1 cellular context compared by ENCODE assay signal in genomic region chr16:30535106-30535776, GRCh38.
A peak's percentile ranks its signal among the peaks of the same experiment; 100 is the strongest.
TF ChIP-seq lines count a peak whose summit lies in the region.

No MANE protein-coding gene starts in this region.

TF ChIP-seq in HepG2, 621 proteins besides CTCF, POLR2A, EP300 and RAD21 (continued from another document and continues in another):
- TF ChIP-seq ARID2 (CRISPR knock-in tag; IDR thresholded peaks at IDR 0.05; ENCODE audit: borderline replicate concordance) (peak; percentile 85; the same call in 1 of the 2 replicates), ATF3 (CRISPR knock-in tag; IDR thresholded peaks at IDR 0.05) (no peak), PHF8 (CRISPR knock-in tag; IDR thresholded peaks at IDR 0.05) (no peak), ZBTB37 (CRISPR knock-in tag; IDR thresholded peaks at IDR 0.05) (no peak), CC2D1A (CRISPR knock-in tag; IDR thresholded peaks at IDR 0.05) (peak; percentile 66; the same call in 1 of the 2 replicates), ZNF331 (CRISPR knock-in tag; IDR thresholded peaks at IDR 0.05) (peak; percentile 2; the same call in 1 of the 2 replicates), MZF1 (CRISPR knock-in tag; IDR thresholded peaks at IDR 0.05; ENCODE audit: borderline replicate concordance) (0 out of 2 replicates have a peak, but pooled peaks have one; percentile 76), ZNF761 (CRISPR knock-in tag; conservative IDR thresholded peaks at IDR 0.05) (no peak; the same call in 1 of the 2 replicates), ZNF670 (CRISPR knock-in tag; IDR thresholded peaks at IDR 0.05; ENCODE audit: borderline replicate concordance) (peak; percentile 70; the same call in 1 of the 2 replicates), FUBP1 (CRISPR knock-in tag; IDR thresholded peaks at IDR 0.05; ENCODE audit: borderline replicate concordance) (0 out of 2 replicates have a peak, but pooled peaks have one; percentile 37), BCL3 (CRISPR knock-in tag; IDR thresholded peaks at IDR 0.05) (no peak), U2AF1 (optimal IDR thresholded peaks at IDR 0.05; ENCODE audit: low read depth, low read length) (no peak), NR2C2 (CRISPR knock-in tag; IDR thresholded peaks at IDR 0.05; ENCODE audit: borderline replicate concordance) (peak; percentile 52; the same call in 1 of the 2 replicates), ZNF724P (CRISPR knock-in tag; IDR thresholded peaks at IDR 0.05; ENCODE audit: borderline replicate concordance) (0 out of 2 replicates have a peak, but pooled peaks have one; percentile 8), HMG20B (CRISPR knock-in tag; conservative IDR thresholded peaks at IDR 0.05) (0 out of 2 replicates have a peak, but pooled peaks have one; percentile 12), ZBTB20 (CRISPR knock-in tag; IDR thresholded peaks at IDR 0.05; ENCODE audit: borderline replicate concordance, low read depth) (no peak; the same call in 1 of the 2 replicates), TEF (CRISPR knock-in tag; IDR thresholded peaks at IDR 0.05) (peak; percentile 7; the same call in 1 of the 2 replicates), ZNF816 (CRISPR knock-in tag; IDR thresholded peaks at IDR 0.05; ENCODE audit: borderline replicate concordance) (0 out of 2 replicates have a peak, but pooled peaks have one; percentile 35), MYNN (CRISPR knock-in tag; IDR thresholded peaks at IDR 0.05; ENCODE audit: low read depth) (no peak), ZNF232 (CRISPR knock-in tag; IDR thresholded peaks at IDR 0.05; ENCODE audit: borderline replicate concordance) (no peak), RFX5 (IDR thresholded peaks at IDR 0.05; ENCODE audit: low read depth, low read length) (no peak), IRF2 (CRISPR knock-in tag; IDR thresholded peaks at IDR 0.05) (no peak), CBX1 (IDR thresholded peaks at IDR 0.05; ENCODE audit: low read depth) (no peak), EZH2 (conservative IDR thresholded peaks at IDR 0.05; ENCODE audit: low read depth, low read length) (no peak), PHF20 (CRISPR knock-in tag; IDR thresholded peaks at IDR 0.05) (peak; percentile 2; the same call in 1 of the 2 replicates), ZNF441 (CRISPR knock-in tag; IDR thresholded peaks at IDR 0.05; ENCODE audit: borderline replicate concordance) (0 out of 2 replicates have a peak, but pooled peaks have one; percentile 9), FLYWCH1 (CRISPR knock-in tag; IDR thresholded peaks at IDR 0.05) (no peak), ZNF296 (CRISPR knock-in tag; conservative IDR thresholded peaks at IDR 0.05) (peak; percentile 9; the same call in 1 of the 2 replicates), HDAC1 (CRISPR knock-in tag; IDR thresholded peaks at IDR 0.05) (no peak), ZNF138 (CRISPR knock-in tag; IDR thresholded peaks at IDR 0.05; ENCODE audit: low read depth) (no peak), ZNF335 (CRISPR knock-in tag; IDR thresholded peaks at IDR 0.05) (no peak), SP5 (CRISPR knock-in tag; IDR thresholded peaks at IDR 0.05; ENCODE audit: borderline replicate concordance, low read depth) (no peak), DNMT3B (CRISPR knock-in tag; conservative IDR thresholded peaks at IDR 0.05) (no peak), TRIM24 (CRISPR knock-in tag; IDR thresholded peaks at IDR 0.05) (no peak), ZNF350 (CRISPR knock-in tag; IDR thresholded peaks at IDR 0.05; ENCODE audit: borderline replicate concordance, low read depth) (0 out of 2 replicates have a peak, but pooled peaks have one; percentile 8), ZNF776 (CRISPR knock-in tag; IDR thresholded peaks at IDR 0.05) (no peak), ELF3 (CRISPR knock-in tag; IDR thresholded peaks at IDR 0.05) (no peak), TCF12 (IDR thresholded peaks at IDR 0.05) (no peak), TCF12 (CRISPR knock-in tag; IDR thresholded peaks at IDR 0.05) (no peak), EEA1 (CRISPR knock-in tag; IDR thresholded peaks at IDR 0.05; ENCODE audit: borderline replicate concordance) (no peak), ZNF513 (CRISPR knock-in tag; conservative IDR thresholded peaks at IDR 0.05) (no peak), SNAPC2 (CRISPR knock-in tag; IDR thresholded peaks at IDR 0.05) (peak; percentile 7; the same call in 1 of the 2 replicates), HNRNPLL (IDR thresholded peaks at IDR 0.05; ENCODE audit: low read depth, low read length, poor library complexity, severe bottlenecking) (no peak), ZKSCAN5 (CRISPR knock-in tag; IDR thresholded peaks at IDR 0.05) (no peak), ZFP1 (CRISPR knock-in tag; IDR thresholded peaks at IDR 0.05) (peak; percentile 8; the same call in 1 of the 2 replicates)
- TF ChIP-seq, protein P1, sequence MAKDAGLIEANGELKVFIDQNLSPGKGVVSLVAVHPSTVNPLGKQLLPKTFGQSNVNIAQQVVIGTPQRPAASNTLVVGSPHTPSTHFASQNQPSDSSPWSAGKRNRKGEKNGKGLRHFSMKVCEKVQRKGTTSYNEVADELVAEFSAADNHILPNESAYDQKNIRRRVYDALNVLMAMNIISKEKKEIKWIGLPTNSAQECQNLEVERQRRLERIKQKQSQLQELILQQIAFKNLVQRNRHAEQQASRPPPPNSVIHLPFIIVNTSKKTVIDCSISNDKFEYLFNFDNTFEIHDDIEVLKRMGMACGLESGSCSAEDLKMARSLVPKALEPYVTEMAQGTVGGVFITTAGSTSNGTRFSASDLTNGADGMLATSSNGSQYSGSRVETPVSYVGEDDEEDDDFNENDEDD (CRISPR knock-in tag; IDR thresholded peaks at IDR 0.05; ENCODE audit: borderline replicate concordance) = no peak
- TF ChIP-seq, protein P2, sequence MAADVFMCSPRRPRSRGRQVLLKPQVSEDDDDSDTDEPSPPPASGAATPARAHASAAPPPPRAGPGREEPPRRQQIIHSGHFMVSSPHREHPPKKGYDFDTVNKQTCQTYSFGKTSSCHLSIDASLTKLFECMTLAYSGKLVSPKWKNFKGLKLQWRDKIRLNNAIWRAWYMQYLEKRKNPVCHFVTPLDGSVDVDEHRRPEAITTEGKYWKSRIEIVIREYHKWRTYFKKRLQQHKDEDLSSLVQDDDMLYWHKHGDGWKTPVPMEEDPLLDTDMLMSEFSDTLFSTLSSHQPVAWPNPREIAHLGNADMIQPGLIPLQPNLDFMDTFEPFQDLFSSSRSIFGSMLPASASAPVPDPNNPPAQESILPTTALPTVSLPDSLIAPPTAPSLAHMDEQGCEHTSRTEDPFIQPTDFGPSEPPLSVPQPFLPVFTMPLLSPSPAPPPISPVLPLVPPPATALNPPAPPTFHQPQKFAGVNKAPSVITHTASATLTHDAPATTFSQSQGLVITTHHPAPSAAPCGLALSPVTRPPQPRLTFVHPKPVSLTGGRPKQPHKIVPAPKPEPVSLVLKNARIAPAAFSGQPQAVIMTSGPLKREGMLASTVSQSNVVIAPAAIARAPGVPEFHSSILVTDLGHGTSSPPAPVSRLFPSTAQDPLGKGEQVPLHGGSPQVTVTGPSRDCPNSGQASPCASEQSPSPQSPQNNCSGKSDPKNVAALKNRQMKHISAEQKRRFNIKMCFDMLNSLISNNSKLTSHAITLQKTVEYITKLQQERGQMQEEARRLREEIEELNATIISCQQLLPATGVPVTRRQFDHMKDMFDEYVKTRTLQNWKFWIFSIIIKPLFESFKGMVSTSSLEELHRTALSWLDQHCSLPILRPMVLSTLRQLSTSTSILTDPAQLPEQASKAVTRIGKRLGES (CRISPR knock-in tag; IDR thresholded peaks at IDR 0.05; ENCODE audit: borderline replicate concordance) = no peak; the same call in 1 of the 2 replicates
- TF ChIP-seq, protein P3, sequence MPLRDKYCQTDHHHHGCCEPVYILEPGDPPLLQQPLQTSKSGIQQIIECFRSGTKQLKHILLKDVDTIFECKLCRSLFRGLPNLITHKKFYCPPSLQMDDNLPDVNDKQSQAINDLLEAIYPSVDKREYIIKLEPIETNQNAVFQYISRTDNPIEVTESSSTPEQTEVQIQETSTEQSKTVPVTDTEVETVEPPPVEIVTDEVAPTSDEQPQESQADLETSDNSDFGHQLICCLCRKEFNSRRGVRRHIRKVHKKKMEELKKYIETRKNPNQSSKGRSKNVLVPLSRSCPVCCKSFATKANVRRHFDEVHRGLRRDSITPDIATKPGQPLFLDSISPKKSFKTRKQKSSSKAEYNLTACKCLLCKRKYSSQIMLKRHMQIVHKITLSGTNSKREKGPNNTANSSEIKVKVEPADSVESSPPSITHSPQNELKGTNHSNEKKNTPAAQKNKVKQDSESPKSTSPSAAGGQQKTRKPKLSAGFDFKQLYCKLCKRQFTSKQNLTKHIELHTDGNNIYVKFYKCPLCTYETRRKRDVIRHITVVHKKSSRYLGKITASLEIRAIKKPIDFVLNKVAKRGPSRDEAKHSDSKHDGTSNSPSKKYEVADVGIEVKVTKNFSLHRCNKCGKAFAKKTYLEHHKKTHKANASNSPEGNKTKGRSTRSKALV (CRISPR knock-in tag; IDR thresholded peaks at IDR 0.05) = peak; percentile 52
- TF ChIP-seq, protein P4, sequence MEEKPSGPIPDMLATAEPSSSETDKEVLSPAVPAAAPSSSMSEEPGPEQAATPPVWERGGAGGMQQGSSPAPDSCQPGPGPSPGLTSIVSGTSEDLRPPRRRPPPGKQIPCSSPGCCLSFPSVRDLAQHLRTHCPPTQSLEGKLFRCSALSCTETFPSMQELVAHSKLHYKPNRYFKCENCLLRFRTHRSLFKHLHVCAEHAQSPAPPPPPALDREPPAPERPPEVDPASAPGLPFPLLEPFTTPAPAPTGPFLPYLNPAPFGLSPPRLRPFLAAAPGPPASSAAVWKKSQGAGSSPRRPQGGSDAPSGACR (CRISPR knock-in tag; IDR thresholded peaks at IDR 0.05) = no peak
